In the genomic region with DNA sequence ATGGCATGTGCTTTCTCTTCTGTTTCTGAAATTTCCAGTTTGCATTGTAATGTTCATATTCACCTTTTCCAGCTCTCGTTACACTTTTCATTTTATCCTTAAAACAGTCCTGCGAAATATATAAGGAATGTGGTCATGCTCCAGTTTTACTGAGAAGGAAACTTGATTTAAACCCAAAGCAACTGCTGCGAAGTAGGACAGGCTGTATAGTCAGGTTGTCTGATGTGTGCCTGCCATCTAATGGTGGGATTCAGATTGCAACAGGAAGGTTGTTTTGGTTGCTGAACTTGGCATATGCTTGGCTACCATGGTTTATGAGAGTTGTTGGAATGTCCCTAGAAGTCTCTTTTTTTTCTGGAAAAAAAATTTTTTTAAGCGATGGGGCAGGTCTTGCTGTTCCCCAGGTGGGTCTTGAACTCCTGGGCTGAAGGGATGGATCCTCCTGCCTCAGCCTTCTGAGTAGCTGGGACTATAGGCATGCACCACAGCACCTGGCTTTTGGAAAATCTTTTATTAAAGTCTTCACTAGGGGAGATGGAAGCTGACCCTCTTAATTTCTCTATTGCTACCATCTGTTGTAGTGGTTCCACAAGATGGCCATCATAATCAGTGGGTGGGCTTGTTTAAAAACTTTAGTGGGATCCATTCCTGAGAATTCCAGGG, we compare ENCODE assay signal across 8 cellular contexts.
DNase-seq lines count a peak whose midpoint lies in the region; ATAC-seq and TF ChIP-seq lines count a peak whose summit lies in the region.

No MANE protein-coding gene starts in this region.

- POLR2A ChIA-PET in WTC11 (lab: Charles Lee): no interaction called here

- H3K36me3 Mint-ChIP-seq in WTC11: peaks cover 1% of the 10 kb centered on the region; the same call in 1 of the 2 replicates
- H3K36me3 Mint-ChIP-seq in central memory CD8-positive, alpha-beta T cell (ENCODE audit: insufficient read depth): peaks cover 2% of the 10 kb centered on the region

- TF ChIP-seq CTCF in WTC11 (IDR thresholded peaks at IDR 0.05): peak; percentile 62

- ATAC-seq in GM18868 (IDR thresholded peaks at IDR 0.05; ENCODE audit: unreplicated experiment): peak; percentile 92
- ATAC-seq in HG03097 (IDR thresholded peaks at IDR 0.05; ENCODE audit: low FRiP score, unreplicated experiment): peak; percentile 69
- peak; percentile 65 for ATAC-seq in WTC11
- peak; percentile 82 for ATAC-seq in central memory CD8-positive, alpha-beta T cell (replicated peaks; ENCODE audit: extremely low read depth, poor library complexity, severe bottlenecking)

- H3K4me3 Mint-ChIP-seq in WTC11: no peak overlapping the region
- H3K4me3 Mint-ChIP-seq in central memory CD8-positive, alpha-beta T cell: no peak overlapping the region

- DNase-seq in Ammon's horn (ENCODE audit: low spot score) (peak; percentile 92), NCI-H2171 treated with DMSO at 0.1 percent for 48 hours (lab: John Stamatoyannopoulos, UW) (peak; percentile 69), WTC11 (ENCODE audit: low spot score) (peak; percentile 65), left kidney (ENCODE audit: low read depth, low spot score) (peak; percentile 88)
- DNase-seq in central memory CD8-positive, alpha-beta T cell (ENCODE audit: low spot score in 2 of 2): peak; percentile 50 to 58
- DNase-seq in stimulated activated CD4-positive, alpha-beta T cell treated with anti-CD3 and anti-CD28 coated beads, TNF-alpha, amount 100 ng/mL, for 1 hour (ENCODE audit: low read depth in 3 of 3, low spot score in 1 of 3): peak; percentile 15 to 34 (median 15)

- no peaks in the 10 kb centered on the region for H3K27me3 Mint-ChIP-seq in WTC11 (ENCODE audit: low read depth)
- H3K27me3 Mint-ChIP-seq in central memory CD8-positive, alpha-beta T cell: no peaks in the 10 kb centered on the region

- peak overlapping the region; percentile 71 for H3K27ac Mint-ChIP-seq in WTC11
- H3K27ac Mint-ChIP-seq in central memory CD8-positive, alpha-beta T cell (ENCODE audit: low read depth): no peak overlapping the region

- CTCF ChIA-PET in WTC11 (lab: Charles Lee): interaction anchor here (0.6 to 1.6 kb wide), 6 partner anchors 198 to 254 kb away, joined by 3 to 7 read pairs (median 3); a partner anchor contains a TSS

- peaks cover 3% of the 10 kb centered on the region for H3K4me1 Mint-ChIP-seq in WTC11
- H3K4me1 Mint-ChIP-seq in central memory CD8-positive, alpha-beta T cell: peaks cover 5% of the 10 kb centered on the region

- H3K9me3 Mint-ChIP-seq in WTC11: no peaks in the 10 kb centered on the region
- no peaks in the 10 kb centered on the region for H3K9me3 Mint-ChIP-seq in central memory CD8-positive, alpha-beta T cell

TF ChIP-seq in WTC11, 78 proteins besides CTCF, POLR2A, EP300 and RAD21:
- TF ChIP-seq, protein P1, sequence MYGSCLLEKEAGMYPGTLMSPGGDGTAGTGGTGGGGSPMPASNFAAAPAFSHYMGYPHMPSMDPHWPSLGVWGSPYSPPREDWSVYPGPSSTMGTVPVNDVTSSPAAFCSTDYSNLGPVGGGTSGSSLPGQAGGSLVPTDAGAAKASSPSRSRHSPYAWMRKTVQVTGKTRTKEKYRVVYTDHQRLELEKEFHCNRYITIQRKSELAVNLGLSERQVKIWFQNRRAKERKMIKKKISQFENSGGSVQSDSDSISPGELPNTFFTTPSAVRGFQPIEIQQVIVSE (CRISPR knock-in tag; IDR thresholded peaks at IDR 0.05; ENCODE audit: borderline replicate concordance): no peak
- TF ChIP-seq, protein P2, sequence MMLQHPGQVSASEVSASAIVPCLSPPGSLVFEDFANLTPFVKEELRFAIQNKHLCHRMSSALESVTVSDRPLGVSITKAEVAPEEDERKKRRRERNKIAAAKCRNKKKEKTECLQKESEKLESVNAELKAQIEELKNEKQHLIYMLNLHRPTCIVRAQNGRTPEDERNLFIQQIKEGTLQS (CRISPR knock-in tag; conservative IDR thresholded peaks at IDR 0.05): no peak
- TF ChIP-seq, protein P3, sequence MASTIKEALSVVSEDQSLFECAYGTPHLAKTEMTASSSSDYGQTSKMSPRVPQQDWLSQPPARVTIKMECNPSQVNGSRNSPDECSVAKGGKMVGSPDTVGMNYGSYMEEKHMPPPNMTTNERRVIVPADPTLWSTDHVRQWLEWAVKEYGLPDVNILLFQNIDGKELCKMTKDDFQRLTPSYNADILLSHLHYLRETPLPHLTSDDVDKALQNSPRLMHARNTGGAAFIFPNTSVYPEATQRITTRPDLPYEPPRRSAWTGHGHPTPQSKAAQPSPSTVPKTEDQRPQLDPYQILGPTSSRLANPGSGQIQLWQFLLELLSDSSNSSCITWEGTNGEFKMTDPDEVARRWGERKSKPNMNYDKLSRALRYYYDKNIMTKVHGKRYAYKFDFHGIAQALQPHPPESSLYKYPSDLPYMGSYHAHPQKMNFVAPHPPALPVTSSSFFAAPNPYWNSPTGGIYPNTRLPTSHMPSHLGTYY (CRISPR knock-in tag; IDR thresholded peaks at IDR 0.05): no peak
- TF ChIP-seq KAT7 (CRISPR knock-in tag; IDR thresholded peaks at IDR 0.05; ENCODE audit: borderline replicate concordance): no peak
TF ChIP-seq in WTC11: peak in this region for 0.

Comparison
In these comparisons a context has a peak if more than half of its experiments do, and no peak if none do; other contexts are left out.
1. Peak in every context shown above with its lines: DNase-seq and ATAC-seq.
2. DNase-seq: peak in every context shown above with its lines; median percentile 92 in Ammon's horn; 88 in left kidney; 69 in NCI-H2171 treated with DMSO at 0.1 percent for 48 hours; 65 in WTC11; 54 in central memory CD8-positive, alpha-beta T cell; 15 in stimulated activated CD4-positive, alpha-beta T cell treated with anti-CD3 and anti-CD28 coated beads, TNF-alpha, amount 100 ng/mL, for 1 hour.